Comparison of ENCODE assay signal across 14 cellular contexts in genomic region chr14:19390230-19390629, GRCh38. TPM values are rescaled to one million over a fixed set of nuclear protein-coding genes. Genes with fewer than 3 reads are reported as not detected.
DNase-seq lines count a peak whose midpoint lies in the region; ATAC-seq and TF ChIP-seq lines count a peak whose summit lies in the region.
"Not testable (repeated sequence)": the region's sequence is repeated elsewhere in the genome, so short reads cannot be mapped to it uniquely, and the experiment has no call there.
"Had no signal": no experiment of that assay in that cellular context is flagged by ENCODE, and none has a peak within 500 bp of the region (broad histone marks: within the 10 kb centered on the region; RNA-seq: fewer than 3 reads in every experiment).

No MANE protein-coding gene starts in this region.

- not testable (repeated sequence) for H3K36me3 Mint-ChIP-seq in osteocyte (ENCODE audit: unreplicated experiment); stimulated activated naive CD8-positive, alpha-beta T cell treated with anti-CD3 and anti-CD28 coated beads, Interleukin-15, Interleukin-2, amounts not matched to agents 100 ng/mL and 50 ng/mL, for 24 hours (ENCODE audit: low read depth)

- not testable (repeated sequence) for ATAC-seq in Right ventricle myocardium inferior

- H3K4me1 Mint-ChIP-seq in osteocyte (ENCODE audit: unreplicated experiment); stimulated activated naive CD8-positive, alpha-beta T cell treated with anti-CD3 and anti-CD28 coated beads, Interleukin-15, Interleukin-2, amounts not matched to agents 100 ng/mL and 50 ng/mL, for 24 hours (ENCODE audit: low read depth): not testable (repeated sequence)

- intact Hi-C loops in Right ventricle myocardium inferior (cut with DNase I) = not testable (repeated sequence)

- H3K27ac Mint-ChIP-seq in osteocyte (ENCODE audit: unreplicated experiment) = not testable (repeated sequence)
- peak overlapping the region; percentile 50 for H3K27ac Mint-ChIP-seq in stimulated activated naive CD8-positive, alpha-beta T cell treated with anti-CD3 and anti-CD28 coated beads, Interleukin-15, Interleukin-2, amounts not matched to agents 100 ng/mL and 50 ng/mL, for 24 hours

- TF ChIP-seq CTCF in osteocyte (IDR thresholded peaks at IDR 0.05) = not testable (repeated sequence)

- not testable (repeated sequence) for H3K9me3 Mint-ChIP-seq in osteocyte (ENCODE audit: unreplicated experiment); stimulated activated naive CD8-positive, alpha-beta T cell treated with anti-CD3 and anti-CD28 coated beads, Interleukin-15, Interleukin-2, amounts not matched to agents 100 ng/mL and 50 ng/mL, for 24 hours

- not testable (repeated sequence) for H3K27me3 Mint-ChIP-seq in osteocyte (ENCODE audit: unreplicated experiment); stimulated activated naive CD8-positive, alpha-beta T cell treated with anti-CD3 and anti-CD28 coated beads, Interleukin-15, Interleukin-2, amounts not matched to agents 100 ng/mL and 50 ng/mL, for 24 hours

- DNase-seq in H4 (ENCODE audit: low spot score) (peak; percentile 8), Right ventricle myocardium inferior (ENCODE audit: missing footprints) (peak; percentile 60), islet precursor cell (peak; percentile 28), osteocyte (ENCODE audit: extremely low spot score, unreplicated experiment) (peak; percentile 84)
- peak; percentile 42 for DNase-seq in activated CD8-positive, alpha-beta memory T cell treated with anti-CD3 and anti-CD28 coated beads, Interleukin-2, amount 50 U/mL, for 48 hours
- peak; percentile 18 for DNase-seq in activated naive CD4-positive, alpha-beta T cell treated with anti-CD3 and anti-CD28 coated beads, Interleukin-2, amount 50 U/mL, for 16 hours

- not testable (repeated sequence) for H3K4me3 Mint-ChIP-seq in osteocyte (ENCODE audit: unreplicated experiment); stimulated activated naive CD8-positive, alpha-beta T cell treated with anti-CD3 and anti-CD28 coated beads, Interleukin-15, Interleukin-2, amounts not matched to agents 100 ng/mL and 50 ng/mL, for 24 hours

RNA-seq across cellular contexts. Expression of gene POTEG, which starts 43.9 kb away (rescaled TPM):
- 0.41 and 0.75 TPM in 2 replicates for total RNA-seq in H4 (2014; rRNA removed; shearing (Covaris generic))
- total RNA-seq in Right ventricle myocardium inferior = not detected
- total RNA-seq in osteocyte = not detected in 2 replicates
- total RNA-seq: A172; A673; CD4-positive, alpha-beta T cell; CD8-positive, alpha-beta memory T cell; GM23248; H1; H9 had no signal

Comparison
In these comparisons a context has a peak if more than half of its experiments do, and no peak if none do; other contexts are left out.
1. DNase-seq: peak in every context shown above with its lines; median percentile 84 in osteocyte; 60 in Right ventricle myocardium inferior; 42 in activated CD8-positive, alpha-beta memory T cell treated with anti-CD3 and anti-CD28 coated beads, Interleukin-2, amount 50 U/mL, for 48 hours; 28 in islet precursor cell; 18 in activated naive CD4-positive, alpha-beta T cell treated with anti-CD3 and anti-CD28 coated beads, Interleukin-2, amount 50 U/mL, for 16 hours; 8 in H4.